In genomic region chr16:85573696-85574641, GRCh38 we compare ENCODE assay signal across 9 cellular contexts. TPM values are rescaled to one million over a fixed set of nuclear protein-coding genes. Genes with fewer than 3 reads are reported as not detected.
A peak's percentile ranks its signal among the peaks of the same experiment; 100 is the strongest.
DNase-seq lines count a peak whose midpoint lies in the region; ATAC-seq and TF ChIP-seq lines count a peak whose summit lies in the region.
"Had no signal": no experiment of that assay in that cellular context is flagged by ENCODE, and none has a peak within 500 bp of the region (broad histone marks: within the 10 kb centered on the region; RNA-seq: fewer than 3 reads in every experiment).

No MANE protein-coding gene starts in this region.

- DNase-seq in NCI-H1092 treated with DMSO at 0.1 percent for 48 hours (lab: John Stamatoyannopoulos, UW), result peak; percentile 27
- DNase-seq in caudate nucleus (lab: John Stamatoyannopoulos, UW), result peak in 32 of 61 donors; percentile 13 to 71 (median 33)
- DNase-seq in left kidney (ENCODE audit: low read depth, low spot score), result peak; percentile 97
- no peak for DNase-seq in LoVo (ENCODE audit: low spot score)
- no peak for DNase-seq in activated CD8-positive, alpha-beta T cell treated with anti-CD3 and anti-CD28 coated beads for 36 hours
- DNase-seq: activated naive CD8-positive, alpha-beta T cell treated with anti-CD3 and anti-CD28 coated beads, Interleukin-2, amount 10 ng/mL, durations not matched to agents 7 days and 5 days had no signal

- POLR2A ChIA-PET in activated CD8-positive, alpha-beta T cell treated with anti-CD3 and anti-CD28 coated beads for 36 hours (lab: Charles Lee), result interaction anchor here (0.7 to 1.3 kb wide), 3 partner anchors 11 to 19 kb away, joined by 3 to 7 read pairs (median 3); no protein-coding TSS in a partner anchor

- peaks cover 0 to 7% (median 4%) of the 10 kb centered on the region in 5 donors for H3K9me3 ChIP-seq in subcutaneous abdominal adipose tissue (ENCODE audit: control insufficient read depth in 5 of 5, low read length in 5 of 5)

- ATAC-seq in HG03520 (IDR thresholded peaks at IDR 0.05; ENCODE audit: unreplicated experiment), result no peak
- ATAC-seq in HG02852 (IDR thresholded peaks at IDR 0.05; ENCODE audit: unreplicated experiment), result no peak
- no peak for ATAC-seq in activated CD8-positive, alpha-beta T cell treated with anti-CD3 and anti-CD28 coated beads for 36 hours

- intact Hi-C loops in activated CD8-positive, alpha-beta T cell treated with anti-CD3 and anti-CD28 coated beads for 36 hours (cut with micrococcal nuclease), result no loop called here

- peaks cover 0 to 5% (median 2%) of the 10 kb centered on the region in 5 donors for H3K36me3 ChIP-seq in subcutaneous abdominal adipose tissue (ENCODE audit: control insufficient read depth in 5 of 5, insufficient read depth in 5 of 5, low read length in 5 of 5)

- H3K27ac ChIP-seq in caudate nucleus (ENCODE audit: low read depth, low read length), result peak overlapping the region; percentile 16
- H3K27ac ChIP-seq in subcutaneous abdominal adipose tissue (ENCODE audit: low read depth, low read length), result peak overlapping the region; percentile 84

- H3K27me3 Mint-ChIP-seq in activated CD8-positive, alpha-beta T cell treated with anti-CD3 and anti-CD28 coated beads for 36 hours, result no peaks in the 10 kb centered on the region
- H3K27me3 Mint-ChIP-seq: activated naive CD8-positive, alpha-beta T cell treated with anti-CD3 and anti-CD28 coated beads, Interleukin-2, amount 10 ng/mL, durations not matched to agents 7 days and 5 days had no signal

- H3K27ac Mint-ChIP-seq in activated CD8-positive, alpha-beta T cell treated with anti-CD3 and anti-CD28 coated beads for 36 hours, result no peak overlapping the region
- H3K27ac Mint-ChIP-seq: activated naive CD8-positive, alpha-beta T cell treated with anti-CD3 and anti-CD28 coated beads, Interleukin-2, amount 10 ng/mL, durations not matched to agents 7 days and 5 days had no signal

- H3K9me3 Mint-ChIP-seq in activated CD8-positive, alpha-beta T cell treated with anti-CD3 and anti-CD28 coated beads for 36 hours, result peaks cover 7% of the 10 kb centered on the region
- H3K9me3 Mint-ChIP-seq: activated naive CD8-positive, alpha-beta T cell treated with anti-CD3 and anti-CD28 coated beads, Interleukin-2, amount 10 ng/mL, durations not matched to agents 7 days and 5 days had no signal

- peak overlapping the region in 3 of 5 donors; percentile 14 to 42 (median 29) for H3K4me3 ChIP-seq in subcutaneous abdominal adipose tissue (ENCODE audit: low read depth in 1 of 5, low read length in 5 of 5)

- H3K4me3 Mint-ChIP-seq in activated CD8-positive, alpha-beta T cell treated with anti-CD3 and anti-CD28 coated beads for 36 hours, result no peak overlapping the region
- H3K4me3 Mint-ChIP-seq: activated naive CD8-positive, alpha-beta T cell treated with anti-CD3 and anti-CD28 coated beads, Interleukin-2, amount 10 ng/mL, durations not matched to agents 7 days and 5 days had no signal

- peaks cover 9% of the 10 kb centered on the region for H3K36me3 Mint-ChIP-seq in activated CD8-positive, alpha-beta T cell treated with anti-CD3 and anti-CD28 coated beads for 36 hours (ENCODE audit: low read depth)

- peaks cover 22 to 100% (median 99%) of the 10 kb centered on the region in 5 donors for H3K4me1 ChIP-seq in subcutaneous abdominal adipose tissue (ENCODE audit: control insufficient read depth in 5 of 5, insufficient read depth in 5 of 5, low read length in 5 of 5)

- peaks cover 48% of the 10 kb centered on the region for H3K4me1 Mint-ChIP-seq in activated CD8-positive, alpha-beta T cell treated with anti-CD3 and anti-CD28 coated beads for 36 hours (ENCODE audit: low read depth)

- H3K27me3 ChIP-seq in subcutaneous abdominal adipose tissue (ENCODE audit: control insufficient read depth in 5 of 5, insufficient read depth in 4 of 5, low read length in 5 of 5), result no peaks in the 10 kb centered on the region

- CTCF ChIA-PET in activated CD8-positive, alpha-beta T cell treated with anti-CD3 and anti-CD28 coated beads for 36 hours (lab: Charles Lee), result interaction anchor here (0.7 to 2.1 kb wide), 5 partner anchors 8 to 42 kb away, joined by 3 to 8 read pairs (median 4); no protein-coding TSS in a partner anchor

- TF ChIP-seq CTCF in activated CD8-positive, alpha-beta T cell treated with anti-CD3 and anti-CD28 coated beads for 36 hours (IDR thresholded peaks at IDR 0.05), result no peak

- peak overlapping the region; percentile 34 to 73 (median 41) for H3K9ac ChIP-seq in subcutaneous abdominal adipose tissue (ENCODE audit: low read length in 5 of 5)

RNA-seq across cellular contexts. Expression of gene GSE1, which starts 39.2 kb away (rescaled TPM):
- total RNA-seq in activated CD8-positive, alpha-beta T cell treated with anti-CD3 and anti-CD28 coated beads for 36 hours, result 10 to 100 TPM; 33.6 to 34.5 TPM

Comparison
In these comparisons a context has a peak if more than half of its experiments do, and no peak if none do; other contexts are left out.
1. DNase-seq: peak in NCI-H1092 treated with DMSO at 0.1 percent for 48 hours (single experiment), caudate nucleus (32 of 61) and left kidney (single experiment); none in LoVo (single experiment) and activated CD8-positive, alpha-beta T cell treated with anti-CD3 and anti-CD28 coated beads for 36 hours (single experiment).